ENCODE assay signal across 8 cellular contexts in genomic region chrX:14027031-14027430, GRCh38. TPM values are rescaled to one million over a fixed set of nuclear protein-coding genes. Genes with fewer than 3 reads are reported as not detected.
DNase-seq lines count a peak whose midpoint lies in the region; ATAC-seq and TF ChIP-seq lines count a peak whose summit lies in the region.

No MANE protein-coding gene starts in this region.

- peaks cover 26 to 32% of the 10 kb centered on the region in 2 donors for H3K4me1 Mint-ChIP-seq in natural killer cell treated with Interleukin-12 subunit alpha and Interleukin-12 subunit beta and Interleukin-15 and Interleukin-18, amount 100 ng/mL, for 72 hours (ENCODE audit: low read depth in 2 of 2)
- H3K4me1 Mint-ChIP-seq in natural killer cell = peaks cover 12 to 18% of the 10 kb centered on the region in 2 donors
- H3K4me1 Mint-ChIP-seq in activated T-cell treated with anti-CD3 and anti-CD28 coated beads, Interleukin-2, amount 50 U/mL, for 24 hours (ENCODE audit: low read depth) = peaks cover 43% of the 10 kb centered on the region

- no peaks in the 10 kb centered on the region for H3K79me2 ChIP-seq in fibroblast of lung (ENCODE audit: control insufficient read depth, insufficient read depth, low read length)

- no peak for ATAC-seq in natural killer cell treated with Interleukin-12 subunit alpha and Interleukin-12 subunit beta and Interleukin-15 and Interleukin-18, amount 100 ng/mL, for 72 hours
- ATAC-seq in natural killer cell (no peak), thoracic aorta (ENCODE audit: insufficient number of reproducible peaks, low FRiP score, low read depth) (no peak), HG03045 (IDR thresholded peaks at IDR 0.05; ENCODE audit: unreplicated experiment) (no peak)

- H3K27ac Mint-ChIP-seq in natural killer cell treated with Interleukin-12 subunit alpha and Interleukin-12 subunit beta and Interleukin-15 and Interleukin-18, amount 100 ng/mL, for 72 hours = peak overlapping the region; percentile 91 to 93
- no peak overlapping the region for H3K27ac Mint-ChIP-seq in natural killer cell
- H3K27ac Mint-ChIP-seq in activated T-cell treated with anti-CD3 and anti-CD28 coated beads, Interleukin-2, amount 50 U/mL, for 24 hours = peak overlapping the region; percentile 95

- peak overlapping the region; percentile 46 for H3K4me2 ChIP-seq in fibroblast of lung (ENCODE audit: extremely low read depth, insufficient read depth, low read length)

- no peak for DNase-seq in natural killer cell treated with Interleukin-12 subunit alpha and Interleukin-12 subunit beta and Interleukin-15 and Interleukin-18, amount 100 ng/mL, for 72 hours (ENCODE audit: low spot score)
- DNase-seq in natural killer cell (no peak), fibroblast of lung (ENCODE audit: low read depth in 2 of 2) (peak in 1 of 2 donors; percentile 60), thoracic aorta (ENCODE audit: low spot score) (no peak), D341Med (ENCODE audit: low spot score) (no peak), WERI-Rb-1 (no peak)
- peak; percentile 43 for DNase-seq in activated T-cell treated with anti-CD3 and anti-CD28 coated beads, Interleukin-2, amount 50 U/mL, for 24 hours

- H3K27me3 ChIP-seq in fibroblast of lung (ENCODE audit: control insufficient read depth, insufficient read depth, low read length) (no peaks in the 10 kb centered on the region), thoracic aorta (replicated peaks; ENCODE audit: insufficient read depth) (no peaks in the 10 kb centered on the region), WERI-Rb-1 (ENCODE audit: insufficient read depth, low read depth, severe bottlenecking) (no peaks in the 10 kb centered on the region)

- H3K4me3 ChIP-seq in fibroblast of lung (replicated peaks in 1 of 4; ENCODE audit: control extremely low read depth in 1 of 4, insufficient read depth in 1 of 4, low read depth in 3 of 4, low read length in 4 of 4) (no peak overlapping the region), thoracic aorta (no peak overlapping the region), WERI-Rb-1 (ENCODE audit: low read depth, low read length) (no peak overlapping the region)

- H4K20me1 ChIP-seq in fibroblast of lung (ENCODE audit: control insufficient read depth, extremely low read depth, insufficient read depth, low read length) = no peaks in the 10 kb centered on the region

- H3K36me3 Mint-ChIP-seq in natural killer cell treated with Interleukin-12 subunit alpha and Interleukin-12 subunit beta and Interleukin-15 and Interleukin-18, amount 100 ng/mL, for 72 hours = no peaks in the 10 kb centered on the region
- H3K36me3 Mint-ChIP-seq in natural killer cell = no peaks in the 10 kb centered on the region
- peaks cover 29% of the 10 kb centered on the region for H3K36me3 Mint-ChIP-seq in activated T-cell treated with anti-CD3 and anti-CD28 coated beads, Interleukin-2, amount 50 U/mL, for 24 hours (ENCODE audit: low read depth)

- H3K9me3 Mint-ChIP-seq in natural killer cell treated with Interleukin-12 subunit alpha and Interleukin-12 subunit beta and Interleukin-15 and Interleukin-18, amount 100 ng/mL, for 72 hours = no peaks in the 10 kb centered on the region
- H3K9me3 Mint-ChIP-seq in natural killer cell = no peaks in the 10 kb centered on the region
- no peaks in the 10 kb centered on the region for H3K9me3 Mint-ChIP-seq in activated T-cell treated with anti-CD3 and anti-CD28 coated beads, Interleukin-2, amount 50 U/mL, for 24 hours

- no peaks in the 10 kb centered on the region for H3K36me3 ChIP-seq in fibroblast of lung (ENCODE audit: control insufficient read depth, insufficient read depth, low read length)
- no peaks in the 10 kb centered on the region for H3K36me3 ChIP-seq in thoracic aorta
- no peaks in the 10 kb centered on the region for H3K36me3 ChIP-seq in WERI-Rb-1

- H3K4me1 ChIP-seq in fibroblast of lung (ENCODE audit: control insufficient read depth, extremely low read depth, insufficient read depth, low read length) (peaks cover 9% of the 10 kb centered on the region), thoracic aorta (ENCODE audit: control insufficient read depth in 1 of 2, low read depth in 2 of 2) (peaks cover 14 to 23% of the 10 kb centered on the region in 2 donors)

- peak overlapping the region; percentile 94 for H3K4me3 Mint-ChIP-seq in natural killer cell treated with Interleukin-12 subunit alpha and Interleukin-12 subunit beta and Interleukin-15 and Interleukin-18, amount 100 ng/mL, for 72 hours
- H3K4me3 Mint-ChIP-seq in natural killer cell = no peak overlapping the region
- peak overlapping the region; percentile 86 for H3K4me3 Mint-ChIP-seq in activated T-cell treated with anti-CD3 and anti-CD28 coated beads, Interleukin-2, amount 50 U/mL, for 24 hours

- H3K27ac ChIP-seq in fibroblast of lung (ENCODE audit: insufficient read depth, low read length) = no peak overlapping the region
- H3K27ac ChIP-seq in thoracic aorta = peak overlapping the region; percentile 34 to 44
- H3K27ac ChIP-seq in WERI-Rb-1 = no peak overlapping the region

- H3K9me3 ChIP-seq in fibroblast of lung (ENCODE audit: control insufficient read depth, insufficient read depth, low read depth, low read length) (no peaks in the 10 kb centered on the region), thoracic aorta (no peaks in the 10 kb centered on the region), WERI-Rb-1 (ENCODE audit: severe bottlenecking) (peaks cover 3% of the 10 kb centered on the region)

- H3K27me3 Mint-ChIP-seq in natural killer cell treated with Interleukin-12 subunit alpha and Interleukin-12 subunit beta and Interleukin-15 and Interleukin-18, amount 100 ng/mL, for 72 hours = no peaks in the 10 kb centered on the region
- no peaks in the 10 kb centered on the region for H3K27me3 Mint-ChIP-seq in natural killer cell (ENCODE audit: low read depth in 2 of 2)
- peaks cover 6% of the 10 kb centered on the region for H3K27me3 Mint-ChIP-seq in activated T-cell treated with anti-CD3 and anti-CD28 coated beads, Interleukin-2, amount 50 U/mL, for 24 hours

- TF ChIP-seq CTCF in natural killer cell (IDR thresholded peaks at IDR 0.05) = no peak
- TF ChIP-seq CTCF in fibroblast of lung (conservative IDR thresholded peaks at IDR 0.05 in 1 of 2, IDR thresholded peaks at IDR 0.05 in 1 of 2; ENCODE audit: low read depth in 1 of 2, low read length in 2 of 2) = no peak
- no peak for TF ChIP-seq CTCF in thoracic aorta (IDR thresholded peaks at IDR 0.05)
- no peak for TF ChIP-seq CTCF in WERI-Rb-1 (IDR thresholded peaks at IDR 0.05; ENCODE audit: low read depth, low read length)

- no peak overlapping the region for H2AFZ ChIP-seq in fibroblast of lung (ENCODE audit: low read length)

- intact Hi-C loops in natural killer cell (cut with micrococcal nuclease) = no loop called here

- H3K9ac ChIP-seq in fibroblast of lung (ENCODE audit: insufficient read depth, low read length) = no peak overlapping the region

RNA-seq across cellular contexts. Expression of gene GEMIN8, which starts 2.7 kb away (rescaled TPM):
- total RNA-seq in natural killer cell treated with Interleukin-12 subunit alpha and Interleukin-12 subunit beta and Interleukin-15 and Interleukin-18, amount 100 ng/mL, for 72 hours = 10 to 100 TPM; 21.7 to 24.4 TPM
- total RNA-seq in natural killer cell (10 to 100 TPM in 1 of 3 donors, 1 to 10 TPM in 2; 8.8 to 13.4 (median 9.7) TPM), fibroblast of lung (11.3 and 20.1 TPM in 2 replicates), thoracic aorta (10 to 100 TPM in 1 of 2 donors, 1 to 10 TPM in 1; 9.8 to 23.7 TPM)
- 18.2 and 20.9 TPM in 2 replicates for polyA plus RNA-seq in fibroblast of lung
- 13.9 and 17.2 TPM in 2 replicates for polyA plus RNA-seq in fibroblast of lung (2012)
- 5.0 and 8.4 TPM in 2 replicates for polyA minus RNA-seq in fibroblast of lung (ENCODE audit: low replicate concordance)

Comparison
In these comparisons a context has a peak if more than half of its experiments do, and no peak if none do; other contexts are left out.
1. H3K27ac Mint-ChIP-seq: peak in natural killer cell treated with Interleukin-12 subunit alpha and Interleukin-12 subunit beta and Interleukin-15 and Interleukin-18, amount 100 ng/mL, for 72 hours (2 of 2) and activated T-cell treated with anti-CD3 and anti-CD28 coated beads, Interleukin-2, amount 50 U/mL, for 24 hours (single experiment); none in natural killer cell (0 of 2).
2. H3K27ac ChIP-seq: peak in thoracic aorta (2 of 2); none in fibroblast of lung (single experiment) and WERI-Rb-1 (single experiment).